ENCODE assay signal across 1 cellular context in the genomic region with DNA sequence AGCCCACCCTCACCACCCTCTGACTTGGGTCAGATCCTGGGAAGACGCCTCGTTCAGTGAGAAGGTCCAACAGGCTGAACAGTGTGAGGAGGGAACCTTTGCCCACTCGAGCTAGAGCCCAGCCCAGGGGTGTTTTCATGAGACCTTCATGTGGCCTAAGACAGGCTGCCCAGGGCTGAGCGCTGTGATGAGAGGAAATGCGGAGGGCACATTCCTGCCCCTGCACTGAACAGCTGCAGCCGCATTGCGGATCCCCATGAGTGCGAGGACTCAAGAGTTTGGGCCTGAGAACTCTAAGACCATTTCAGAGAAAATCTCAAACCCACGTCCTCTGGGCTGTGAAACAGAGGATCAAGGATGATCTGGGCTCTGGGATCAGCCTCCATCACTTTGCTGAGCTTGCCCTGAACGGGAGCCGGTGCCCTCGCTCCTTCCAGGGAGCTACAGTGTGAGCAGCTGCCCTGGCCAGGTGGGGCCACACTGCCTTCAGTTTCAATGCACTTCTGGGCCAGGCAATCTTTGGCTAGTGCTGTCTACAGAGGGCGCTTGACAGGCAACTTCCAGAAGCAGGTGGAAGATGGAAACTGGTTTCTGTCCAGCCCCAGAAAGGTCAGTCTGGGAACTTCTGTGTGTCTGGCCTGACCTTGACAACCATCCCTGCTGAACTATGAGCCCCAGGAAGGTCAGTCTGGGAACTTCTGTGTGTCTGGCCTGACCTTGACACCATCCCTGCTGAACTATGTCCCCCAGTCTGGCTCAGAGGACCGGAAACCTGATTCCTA.
TF ChIP-seq lines count a peak whose summit lies in the region.

No MANE protein-coding gene starts in this region.

TF ChIP-seq in HepG2, 621 proteins besides CTCF, POLR2A, EP300 and RAD21 (continued from another document and continues in another):
- TF ChIP-seq, protein P1, sequence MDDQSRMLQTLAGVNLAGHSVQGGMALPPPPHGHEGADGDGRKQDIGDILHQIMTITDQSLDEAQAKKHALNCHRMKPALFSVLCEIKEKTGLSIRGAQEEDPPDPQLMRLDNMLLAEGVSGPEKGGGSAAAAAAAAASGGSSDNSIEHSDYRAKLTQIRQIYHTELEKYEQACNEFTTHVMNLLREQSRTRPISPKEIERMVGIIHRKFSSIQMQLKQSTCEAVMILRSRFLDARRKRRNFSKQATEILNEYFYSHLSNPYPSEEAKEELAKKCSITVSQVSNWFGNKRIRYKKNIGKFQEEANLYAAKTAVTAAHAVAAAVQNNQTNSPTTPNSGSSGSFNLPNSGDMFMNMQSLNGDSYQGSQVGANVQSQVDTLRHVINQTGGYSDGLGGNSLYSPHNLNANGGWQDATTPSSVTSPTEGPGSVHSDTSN (CRISPR knock-in tag; IDR thresholded peaks at IDR 0.05; ENCODE audit: borderline replicate concordance), result no peak
- TF ChIP-seq ZNF792 (CRISPR knock-in tag; IDR thresholded peaks at IDR 0.05), result no peak
- TF ChIP-seq TBL1XR1 (IDR thresholded peaks at IDR 0.05; ENCODE audit: borderline replicate concordance, low read length, partially characterized antibody), result peak; percentile 98
- peak; percentile 45; the same call in 1 of the 2 replicates for TF ChIP-seq KAT8 (CRISPR knock-in tag; IDR thresholded peaks at IDR 0.05)
- no peak for TF ChIP-seq KDM2A (CRISPR knock-in tag; IDR thresholded peaks at IDR 0.05; ENCODE audit: borderline replicate concordance, low read depth)
- no peak for TF ChIP-seq ZKSCAN5 (CRISPR knock-in tag; IDR thresholded peaks at IDR 0.05)
- TF ChIP-seq NR2C2 (CRISPR knock-in tag; IDR thresholded peaks at IDR 0.05; ENCODE audit: borderline replicate concordance), result peak; percentile 94
- TF ChIP-seq ZEB1 (IDR thresholded peaks at IDR 0.05; ENCODE audit: insufficient replicate concordance, low read depth), result no peak
- TF ChIP-seq ZBTB1 (CRISPR knock-in tag; IDR thresholded peaks at IDR 0.05; ENCODE audit: borderline replicate concordance), result no peak
- TF ChIP-seq ZIK1 (CRISPR knock-in tag; IDR thresholded peaks at IDR 0.05; ENCODE audit: borderline replicate concordance, low read depth), result no peak
- TF ChIP-seq, protein P2, sequence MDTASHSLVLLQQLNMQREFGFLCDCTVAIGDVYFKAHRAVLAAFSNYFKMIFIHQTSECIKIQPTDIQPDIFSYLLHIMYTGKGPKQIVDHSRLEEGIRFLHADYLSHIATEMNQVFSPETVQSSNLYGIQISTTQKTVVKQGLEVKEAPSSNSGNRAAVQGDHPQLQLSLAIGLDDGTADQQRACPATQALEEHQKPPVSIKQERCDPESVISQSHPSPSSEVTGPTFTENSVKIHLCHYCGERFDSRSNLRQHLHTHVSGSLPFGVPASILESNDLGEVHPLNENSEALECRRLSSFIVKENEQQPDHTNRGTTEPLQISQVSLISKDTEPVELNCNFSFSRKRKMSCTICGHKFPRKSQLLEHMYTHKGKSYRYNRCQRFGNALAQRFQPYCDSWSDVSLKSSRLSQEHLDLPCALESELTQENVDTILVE (CRISPR knock-in tag; IDR thresholded peaks at IDR 0.05), result no peak
- TF ChIP-seq ZNF496 (CRISPR knock-in tag; IDR thresholded peaks at IDR 0.05; ENCODE audit: insufficient replicate concordance), result no peak
- peak; percentile 88 for TF ChIP-seq ZNF350 (CRISPR knock-in tag; IDR thresholded peaks at IDR 0.05; ENCODE audit: borderline replicate concordance, low read depth)
- peak; percentile 80 to 90 for TF ChIP-seq NR2F1 (CRISPR knock-in tag; IDR thresholded peaks at IDR 0.05)
- TF ChIP-seq BCL6 (CRISPR knock-in tag; IDR thresholded peaks at IDR 0.05), result peak; percentile 91
- TF ChIP-seq RARA (CRISPR knock-in tag; IDR thresholded peaks at IDR 0.05), result peak; percentile 100
- TF ChIP-seq, protein P3, sequence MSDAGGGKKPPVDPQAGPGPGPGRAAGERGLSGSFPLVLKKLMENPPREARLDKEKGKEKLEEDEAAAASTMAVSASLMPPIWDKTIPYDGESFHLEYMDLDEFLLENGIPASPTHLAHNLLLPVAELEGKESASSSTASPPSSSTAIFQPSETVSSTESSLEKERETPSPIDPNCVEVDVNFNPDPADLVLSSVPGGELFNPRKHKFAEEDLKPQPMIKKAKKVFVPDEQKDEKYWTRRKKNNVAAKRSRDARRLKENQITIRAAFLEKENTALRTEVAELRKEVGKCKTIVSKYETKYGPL (CRISPR knock-in tag; IDR thresholded peaks at IDR 0.05), result no peak
- TF ChIP-seq, protein P4, sequence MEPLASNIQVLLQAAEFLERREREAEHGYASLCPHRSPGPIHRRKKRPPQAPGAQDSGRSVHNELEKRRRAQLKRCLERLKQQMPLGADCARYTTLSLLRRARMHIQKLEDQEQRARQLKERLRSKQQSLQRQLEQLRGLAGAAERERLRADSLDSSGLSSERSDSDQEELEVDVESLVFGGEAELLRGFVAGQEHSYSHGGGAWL (CRISPR knock-in tag; IDR thresholded peaks at IDR 0.05), result 0 out of 2 replicates have a peak, but pooled peaks have one; percentile 33
- TF ChIP-seq NFE2L2 (IDR thresholded peaks at IDR 0.05; ENCODE audit: low read length), result no peak
- TF ChIP-seq EEA1 (CRISPR knock-in tag; IDR thresholded peaks at IDR 0.05; ENCODE audit: borderline replicate concordance), result no peak
- no peak for TF ChIP-seq ZNF354B (CRISPR knock-in tag; IDR thresholded peaks at IDR 0.05)
- 0 out of 2 replicates have a peak, but pooled peaks have one; percentile 22 for TF ChIP-seq TMF1 (CRISPR knock-in tag; IDR thresholded peaks at IDR 0.05; ENCODE audit: low read depth)
- no peak for TF ChIP-seq ZNF205 (CRISPR knock-in tag; IDR thresholded peaks at IDR 0.05)
- TF ChIP-seq FOXP1 (IDR thresholded peaks at IDR 0.05), result no peak
- no peak for TF ChIP-seq FOXP1 (CRISPR knock-in tag; IDR thresholded peaks at IDR 0.05)
- TF ChIP-seq HCFC1 (IDR thresholded peaks at IDR 0.05; ENCODE audit: low read depth, low read length), result no peak
- 0 out of 2 replicates have a peak, but pooled peaks have one; percentile 54 for TF ChIP-seq TGIF2 (CRISPR knock-in tag; IDR thresholded peaks at IDR 0.05)
- peak; percentile 100 for TF ChIP-seq ESRRA (CRISPR knock-in tag; IDR thresholded peaks at IDR 0.05; ENCODE audit: low read depth)
- no peak for TF ChIP-seq SRY (CRISPR knock-in tag; IDR thresholded peaks at IDR 0.05)
- TF ChIP-seq, protein P5, sequence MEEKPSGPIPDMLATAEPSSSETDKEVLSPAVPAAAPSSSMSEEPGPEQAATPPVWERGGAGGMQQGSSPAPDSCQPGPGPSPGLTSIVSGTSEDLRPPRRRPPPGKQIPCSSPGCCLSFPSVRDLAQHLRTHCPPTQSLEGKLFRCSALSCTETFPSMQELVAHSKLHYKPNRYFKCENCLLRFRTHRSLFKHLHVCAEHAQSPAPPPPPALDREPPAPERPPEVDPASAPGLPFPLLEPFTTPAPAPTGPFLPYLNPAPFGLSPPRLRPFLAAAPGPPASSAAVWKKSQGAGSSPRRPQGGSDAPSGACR (CRISPR knock-in tag; IDR thresholded peaks at IDR 0.05), result no peak
- TF ChIP-seq, protein P6, sequence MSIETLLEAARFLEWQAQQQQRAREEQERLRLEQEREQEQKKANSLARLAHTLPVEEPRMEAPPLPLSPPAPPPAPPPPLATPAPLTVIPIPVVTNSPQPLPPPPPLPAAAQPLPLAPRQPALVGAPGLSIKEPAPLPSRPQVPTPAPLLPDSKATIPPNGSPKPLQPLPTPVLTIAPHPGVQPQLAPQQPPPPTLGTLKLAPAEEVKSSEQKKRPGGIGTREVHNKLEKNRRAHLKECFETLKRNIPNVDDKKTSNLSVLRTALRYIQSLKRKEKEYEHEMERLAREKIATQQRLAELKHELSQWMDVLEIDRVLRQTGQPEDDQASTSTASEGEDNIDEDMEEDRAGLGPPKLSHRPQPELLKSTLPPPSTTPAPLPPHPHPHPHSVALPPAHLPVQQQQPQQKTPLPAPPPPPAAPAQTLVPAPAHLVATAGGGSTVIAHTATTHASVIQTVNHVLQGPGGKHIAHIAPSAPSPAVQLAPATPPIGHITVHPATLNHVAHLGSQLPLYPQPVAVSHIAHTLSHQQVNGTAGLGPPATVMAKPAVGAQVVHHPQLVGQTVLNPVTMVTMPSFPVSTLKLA (IDR thresholded peaks at IDR 0.05), result peak; percentile 69
- TF ChIP-seq ZNF224 (CRISPR knock-in tag; IDR thresholded peaks at IDR 0.05), result no peak
- TF ChIP-seq ZNF737 (CRISPR knock-in tag; IDR thresholded peaks at IDR 0.05; ENCODE audit: borderline replicate concordance), result no peak
- TF ChIP-seq CCDC6 (CRISPR knock-in tag; IDR thresholded peaks at IDR 0.05), result peak; percentile 67; the same call in 1 of the 2 replicates
- TF ChIP-seq MAFG (CRISPR knock-in tag; IDR thresholded peaks at IDR 0.05), result no peak
- TF ChIP-seq NFRKB (IDR thresholded peaks at IDR 0.05), result no peak
- TF ChIP-seq CBX2 (IDR thresholded peaks at IDR 0.05; ENCODE audit: low read depth, low read length), result no peak
- TF ChIP-seq CBX2 (CRISPR knock-in tag; IDR thresholded peaks at IDR 0.05; ENCODE audit: low read depth), result no peak
- TF ChIP-seq, protein P7, sequence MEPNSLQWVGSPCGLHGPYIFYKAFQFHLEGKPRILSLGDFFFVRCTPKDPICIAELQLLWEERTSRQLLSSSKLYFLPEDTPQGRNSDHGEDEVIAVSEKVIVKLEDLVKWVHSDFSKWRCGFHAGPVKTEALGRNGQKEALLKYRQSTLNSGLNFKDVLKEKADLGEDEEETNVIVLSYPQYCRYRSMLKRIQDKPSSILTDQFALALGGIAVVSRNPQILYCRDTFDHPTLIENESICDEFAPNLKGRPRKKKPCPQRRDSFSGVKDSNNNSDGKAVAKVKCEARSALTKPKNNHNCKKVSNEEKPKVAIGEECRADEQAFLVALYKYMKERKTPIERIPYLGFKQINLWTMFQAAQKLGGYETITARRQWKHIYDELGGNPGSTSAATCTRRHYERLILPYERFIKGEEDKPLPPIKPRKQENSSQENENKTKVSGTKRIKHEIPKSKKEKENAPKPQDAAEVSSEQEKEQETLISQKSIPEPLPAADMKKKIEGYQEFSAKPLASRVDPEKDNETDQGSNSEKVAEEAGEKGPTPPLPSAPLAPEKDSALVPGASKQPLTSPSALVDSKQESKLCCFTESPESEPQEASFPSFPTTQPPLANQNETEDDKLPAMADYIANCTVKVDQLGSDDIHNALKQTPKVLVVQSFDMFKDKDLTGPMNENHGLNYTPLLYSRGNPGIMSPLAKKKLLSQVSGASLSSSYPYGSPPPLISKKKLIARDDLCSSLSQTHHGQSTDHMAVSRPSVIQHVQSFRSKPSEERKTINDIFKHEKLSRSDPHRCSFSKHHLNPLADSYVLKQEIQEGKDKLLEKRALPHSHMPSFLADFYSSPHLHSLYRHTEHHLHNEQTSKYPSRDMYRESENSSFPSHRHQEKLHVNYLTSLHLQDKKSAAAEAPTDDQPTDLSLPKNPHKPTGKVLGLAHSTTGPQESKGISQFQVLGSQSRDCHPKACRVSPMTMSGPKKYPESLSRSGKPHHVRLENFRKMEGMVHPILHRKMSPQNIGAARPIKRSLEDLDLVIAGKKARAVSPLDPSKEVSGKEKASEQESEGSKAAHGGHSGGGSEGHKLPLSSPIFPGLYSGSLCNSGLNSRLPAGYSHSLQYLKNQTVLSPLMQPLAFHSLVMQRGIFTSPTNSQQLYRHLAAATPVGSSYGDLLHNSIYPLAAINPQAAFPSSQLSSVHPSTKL (CRISPR knock-in tag; IDR thresholded peaks at IDR 0.05), result peak; percentile 85
- no peak for TF ChIP-seq MIXL1 (CRISPR knock-in tag; IDR thresholded peaks at IDR 0.05)
- TF ChIP-seq MTF1 (CRISPR knock-in tag; IDR thresholded peaks at IDR 0.05), result no peak
- no peak; the same call in 1 of the 2 replicates for TF ChIP-seq ZNF788 (CRISPR knock-in tag; IDR thresholded peaks at IDR 0.05; ENCODE audit: borderline replicate concordance)
- no peak for TF ChIP-seq ZFP1 (CRISPR knock-in tag; IDR thresholded peaks at IDR 0.05)
- no peak for TF ChIP-seq POLR2G (IDR thresholded peaks at IDR 0.05; ENCODE audit: low read depth, low read length)
- TF ChIP-seq STAG1 (CRISPR knock-in tag; IDR thresholded peaks at IDR 0.05), result peak; percentile 25; the same call in 1 of the 2 replicates
- TF ChIP-seq SRF (IDR thresholded peaks at IDR 0.05; ENCODE audit: low read depth, low read length), result no peak
- TF ChIP-seq ZNF501 (CRISPR knock-in tag; IDR thresholded peaks at IDR 0.05), result peak; percentile 64; the same call in 1 of the 2 replicates
- TF ChIP-seq HIVEP1 (CRISPR knock-in tag; IDR thresholded peaks at IDR 0.05), result 0 out of 2 replicates have a peak, but pooled peaks have one; percentile 29
- 0 out of 2 replicates have a peak, but pooled peaks have one; percentile 15 for TF ChIP-seq MIER2 (CRISPR knock-in tag; IDR thresholded peaks at IDR 0.05)
- no peak for TF ChIP-seq ZNF530 (CRISPR knock-in tag; IDR thresholded peaks at IDR 0.05; ENCODE audit: low read depth)
- TF ChIP-seq NONO (IDR thresholded peaks at IDR 0.05), result no peak
- peak; percentile 55; the same call in 1 of the 2 replicates for TF ChIP-seq NONO (CRISPR knock-in tag; conservative IDR thresholded peaks at IDR 0.05)
- no peak for TF ChIP-seq SSRP1 (CRISPR knock-in tag; IDR thresholded peaks at IDR 0.05)
- TF ChIP-seq ZNF780A (CRISPR knock-in tag; IDR thresholded peaks at IDR 0.05), result no peak
- TF ChIP-seq, protein P8, sequence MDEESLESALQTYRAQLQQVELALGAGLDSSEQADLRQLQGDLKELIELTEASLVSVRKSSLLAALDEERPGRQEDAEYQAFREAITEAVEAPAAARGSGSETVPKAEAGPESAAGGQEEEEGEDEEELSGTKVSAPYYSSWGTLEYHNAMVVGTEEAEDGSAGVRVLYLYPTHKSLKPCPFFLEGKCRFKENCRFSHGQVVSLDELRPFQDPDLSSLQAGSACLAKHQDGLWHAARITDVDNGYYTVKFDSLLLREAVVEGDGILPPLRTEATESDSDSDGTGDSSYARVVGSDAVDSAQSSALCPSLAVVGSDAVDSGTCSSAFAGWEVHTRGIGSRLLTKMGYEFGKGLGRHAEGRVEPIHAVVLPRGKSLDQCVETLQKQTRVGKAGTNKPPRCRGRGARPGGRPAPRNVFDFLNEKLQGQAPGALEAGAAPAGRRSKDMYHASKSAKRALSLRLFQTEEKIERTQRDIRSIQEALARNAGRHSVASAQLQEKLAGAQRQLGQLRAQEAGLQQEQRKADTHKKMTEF (CRISPR knock-in tag; IDR thresholded peaks at IDR 0.05), result 0 out of 2 replicates have a peak, but pooled peaks have one; percentile 38
- no peak for TF ChIP-seq FOXK2 (IDR thresholded peaks at IDR 0.05)
- peak; percentile 28; the same call in 1 of the 2 replicates for TF ChIP-seq ADNP (CRISPR knock-in tag; IDR thresholded peaks at IDR 0.05)
